8 cellular contexts compared by ENCODE assay signal in the genomic region with DNA sequence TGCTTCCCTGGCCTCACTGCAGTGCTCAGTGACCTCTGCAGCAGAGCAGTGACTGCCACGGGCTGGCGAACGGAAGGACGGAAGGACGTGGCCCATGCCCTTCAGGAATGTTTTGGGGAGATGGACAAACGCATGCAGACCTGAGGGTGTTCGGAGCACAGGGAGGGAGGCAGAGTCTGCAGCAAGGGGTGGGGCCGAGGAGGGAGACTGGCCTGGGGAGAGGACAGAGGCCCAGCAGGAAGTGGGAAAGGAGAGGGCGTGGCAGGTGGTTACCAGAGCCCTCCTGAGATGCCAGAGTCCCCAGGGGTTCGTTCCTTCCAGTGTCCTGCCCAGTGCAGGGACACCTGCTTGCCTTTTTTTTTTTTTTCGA. TPM values are rescaled to one million over a fixed set of nuclear protein-coding genes. Genes with fewer than 3 reads are reported as not detected.
A peak's percentile ranks its signal among the peaks of the same experiment; 100 is the strongest.
DNase-seq lines count a peak whose midpoint lies in the region; ATAC-seq and TF ChIP-seq lines count a peak whose summit lies in the region.

No MANE protein-coding gene starts in this region.

- DNase-seq in Daoy (ENCODE audit: low read depth): peak; percentile 69
- no peak for DNase-seq in NT2/D1 (ENCODE audit: low read depth, low spot score)
- peak; percentile 53 for DNase-seq in neural progenitor cell (ENCODE audit: low spot score)
- DNase-seq in NCI-H2227 treated with DMSO at 0.1 percent for 48 hours (lab: John Stamatoyannopoulos, UW): no peak
- no peak for DNase-seq in stimulated activated CD4-positive, alpha-beta T cell treated with anti-CD3 and anti-CD28 coated beads, Interleukin-4, amount 100 ng/mL, for 4 hours
- no peak for DNase-seq in foreskin keratinocyte
- DNase-seq in activated effector memory CD4-positive, alpha-beta T cell treated with Interleukin-2 at 50 U/mL for 16 hours: no peak

- no peaks in the 10 kb centered on the region for H3K36me3 ChIP-seq in NT2/D1 (ENCODE audit: insufficient read depth, insufficient read length, low read length)
- no peaks in the 10 kb centered on the region for H3K36me3 ChIP-seq in esophagus (ENCODE audit: control insufficient read depth in 2 of 2, insufficient read depth in 2 of 2, low read length in 1 of 2)
- no peaks in the 10 kb centered on the region for H3K36me3 ChIP-seq in neural progenitor cell

- H3K36me3 Mint-ChIP-seq in neural progenitor cell: no peaks in the 10 kb centered on the region

- no peak for ATAC-seq in foreskin keratinocyte

- H3F3A ChIP-seq in neural progenitor cell (ENCODE audit: low read depth): peaks cover 35% of the 10 kb centered on the region

- no peak for TF ChIP-seq CTCF in neural progenitor cell (IDR thresholded peaks at IDR 0.05)
- no peak for TF ChIP-seq CTCF in foreskin keratinocyte (conservative IDR thresholded peaks at IDR 0.05)

- peak overlapping the region; percentile 17 for H2AFZ ChIP-seq in neural progenitor cell (replicated peaks)

- peak overlapping the region; percentile 12 for H3K4me3 ChIP-seq in NT2/D1 (ENCODE audit: insufficient read length, low read depth)
- H3K4me3 ChIP-seq in esophagus (ENCODE audit: low read depth in 1 of 2, low read length in 2 of 2): no peak overlapping the region
- H3K4me3 ChIP-seq in neural progenitor cell: peak overlapping the region; percentile 38

- H3K9me3 Mint-ChIP-seq in neural progenitor cell: no peaks in the 10 kb centered on the region

- peak overlapping the region; percentile 81 for H3K4me3 Mint-ChIP-seq in neural progenitor cell

- WGBS in esophagus, 2 donors: 45 to 47% methylated on average over 11 of the region's 11 CpGs

- H3K79me2 ChIP-seq in neural progenitor cell (ENCODE audit: low read depth): no peaks in the 10 kb centered on the region

- H3K27ac ChIP-seq in esophagus (ENCODE audit: low read depth in 2 of 2, low read length in 1 of 2) (peak overlapping the region; percentile 14 to 50), neural progenitor cell (peak overlapping the region; percentile 68), foreskin keratinocyte (no peak overlapping the region)

- peak overlapping the region; percentile 46 for H3K9ac ChIP-seq in NT2/D1 (ENCODE audit: insufficient read length, low read depth)
- no peak overlapping the region for H3K9ac ChIP-seq in neural progenitor cell

- peaks cover 3% of the 10 kb centered on the region for H3K27me3 Mint-ChIP-seq in neural progenitor cell (ENCODE audit: insufficient read depth, low read depth)

- H3K27me3 ChIP-seq in NT2/D1 (ENCODE audit: insufficient read depth, insufficient read length): no peaks in the 10 kb centered on the region
- H3K27me3 ChIP-seq in esophagus (ENCODE audit: control insufficient read depth in 1 of 2, insufficient read depth in 2 of 2, low read length in 2 of 2): no peaks in the 10 kb centered on the region
- peaks cover 14% of the 10 kb centered on the region for H3K27me3 ChIP-seq in neural progenitor cell
- no peaks in the 10 kb centered on the region for H3K27me3 ChIP-seq in foreskin keratinocyte

- H3K27ac Mint-ChIP-seq in neural progenitor cell: peak overlapping the region; percentile 100

- H3K4me2 ChIP-seq in neural progenitor cell: peak overlapping the region; percentile 75

- no peaks in the 10 kb centered on the region for H3K9me3 ChIP-seq in NT2/D1 (ENCODE audit: insufficient read depth, low read length)
- no peaks in the 10 kb centered on the region for H3K9me3 ChIP-seq in esophagus (ENCODE audit: control insufficient read depth in 2 of 2, insufficient read depth in 1 of 2, low read depth in 1 of 2, low read length in 1 of 2)
- H3K9me3 ChIP-seq in neural progenitor cell (ENCODE audit: low read depth): no peaks in the 10 kb centered on the region

- peaks cover 23% of the 10 kb centered on the region for H4K20me1 ChIP-seq in neural progenitor cell (ENCODE audit: low read depth)

- peaks cover 11% of the 10 kb centered on the region for H3K4me1 ChIP-seq in NT2/D1 (ENCODE audit: insufficient read depth, insufficient read length)
- H3K4me1 ChIP-seq in esophagus (ENCODE audit: control insufficient read depth in 2 of 2, insufficient read depth in 2 of 2, low read length in 1 of 2): peaks cover 0 to 11% of the 10 kb centered on the region in 2 donors
- H3K4me1 ChIP-seq in neural progenitor cell: peaks cover 42% of the 10 kb centered on the region
- H3K4me1 ChIP-seq in foreskin keratinocyte: peaks cover 17% of the 10 kb centered on the region

- H3K4me1 Mint-ChIP-seq in neural progenitor cell: peaks cover 42% of the 10 kb centered on the region

RNA-seq across cellular contexts. Expression of gene ADORA2B, which starts 21.9 kb away (rescaled TPM):
- total RNA-seq in Daoy (2014; rRNA removed; shearing (Covaris generic)): 37.1 and 48.8 TPM in 2 replicates
- 10 to 100 TPM in 1 of 2 donors, 1 to 10 TPM in 1; 4.4 to 11.6 TPM for polyA plus RNA-seq in esophagus
- 1.9 and 4.4 TPM in 2 replicates for total RNA-seq in neural progenitor cell (ENCODE audit: low replicate concordance)
- total RNA-seq in foreskin keratinocyte: 20.7 and 42.6 TPM in 2 replicates
- polyA plus RNA-seq in foreskin keratinocyte: 17.7 and 42.6 TPM in 2 replicates

RNA-seq across cellular contexts. Expression of gene ZSWIM7, which starts 32.6 kb away (rescaled TPM):
- total RNA-seq in Daoy (2014; rRNA removed; shearing (Covaris generic)): 17.8 and 23.7 TPM in 2 replicates
- polyA plus RNA-seq in esophagus: 10 to 100 TPM; 13.9 to 15.6 TPM
- total RNA-seq in neural progenitor cell (ENCODE audit: low replicate concordance): 36.2 and 43.9 TPM in 2 replicates
- 26.7 and 31.5 TPM in 2 replicates for total RNA-seq in foreskin keratinocyte
- 39.2 and 50.1 TPM in 2 replicates for polyA plus RNA-seq in foreskin keratinocyte

RNA-seq across cellular contexts. Expression of gene TTC19, which starts 32.8 kb away (rescaled TPM):
- total RNA-seq in Daoy (2014; rRNA removed; shearing (Covaris generic)): 38.6 and 43.5 TPM in 2 replicates
- polyA plus RNA-seq in esophagus (10 to 100 TPM; 10.3 to 13.9 TPM), foreskin keratinocyte (16.0 and 17.1 TPM in 2 replicates)
- total RNA-seq in neural progenitor cell (ENCODE audit: low replicate concordance) (47.1 and 52.9 TPM in 2 replicates), foreskin keratinocyte (25.2 and 26.0 TPM in 2 replicates)

Comparison
In these comparisons a context has a peak if more than half of its experiments do, and no peak if none do; other contexts are left out.
1. DNase-seq: peak in Daoy (single experiment) and neural progenitor cell (single experiment); none in NT2/D1 (single experiment), NCI-H2227 treated with DMSO at 0.1 percent for 48 hours (single experiment), stimulated activated CD4-positive, alpha-beta T cell treated with anti-CD3 and anti-CD28 coated beads, Interleukin-4, amount 100 ng/mL, for 4 hours (0 of 2), foreskin keratinocyte (0 of 2) and activated effector memory CD4-positive, alpha-beta T cell treated with Interleukin-2 at 50 U/mL for 16 hours (single experiment).
2. H3K4me3 ChIP-seq: peak in NT2/D1 (single experiment) and neural progenitor cell (single experiment); none in esophagus (0 of 2).